1 cellular context compared by ENCODE assay signal in genomic region chr6:88709819-88710246, GRCh38.
TF ChIP-seq lines count a peak whose summit lies in the region.

No MANE protein-coding gene starts in this region.

TF ChIP-seq in HepG2, 621 proteins besides CTCF, POLR2A, EP300 and RAD21 (continued from another document and continues in another):
- TF ChIP-seq RERE (CRISPR knock-in tag; IDR thresholded peaks at IDR 0.05; ENCODE audit: low read depth): no peak
- TF ChIP-seq RFX3 (CRISPR knock-in tag; IDR thresholded peaks at IDR 0.05): no peak
- TF ChIP-seq ADNP (CRISPR knock-in tag; IDR thresholded peaks at IDR 0.05): no peak
- TF ChIP-seq ZNF510 (CRISPR knock-in tag; IDR thresholded peaks at IDR 0.05; ENCODE audit: low read depth): no peak
- peak; percentile 55; the same call in 1 of the 2 replicates for TF ChIP-seq YEATS4 (CRISPR knock-in tag; IDR thresholded peaks at IDR 0.05; ENCODE audit: borderline replicate concordance)
- no peak for TF ChIP-seq SRF (IDR thresholded peaks at IDR 0.05; ENCODE audit: low read depth, low read length)
- no peak for TF ChIP-seq ZBTB44 (CRISPR knock-in tag; IDR thresholded peaks at IDR 0.05)
- no peak for TF ChIP-seq LBX2 (CRISPR knock-in tag; IDR thresholded peaks at IDR 0.05; ENCODE audit: borderline replicate concordance)
- no peak for TF ChIP-seq ZNF354B (CRISPR knock-in tag; IDR thresholded peaks at IDR 0.05)
- TF ChIP-seq ZUFSP (CRISPR knock-in tag; IDR thresholded peaks at IDR 0.05; ENCODE audit: borderline replicate concordance): no peak
- no peak for TF ChIP-seq ZNF326 (CRISPR knock-in tag; IDR thresholded peaks at IDR 0.05; ENCODE audit: borderline replicate concordance)
- TF ChIP-seq ZNF235 (CRISPR knock-in tag; IDR thresholded peaks at IDR 0.05; ENCODE audit: borderline replicate concordance): no peak
- TF ChIP-seq TGIF2 (CRISPR knock-in tag; IDR thresholded peaks at IDR 0.05): no peak
- no peak for TF ChIP-seq ZNF792 (CRISPR knock-in tag; IDR thresholded peaks at IDR 0.05)
- TF ChIP-seq MEF2D (CRISPR knock-in tag; IDR thresholded peaks at IDR 0.05): no peak
- peak; percentile 30; the same call in 1 of the 2 replicates for TF ChIP-seq HNF1A (IDR thresholded peaks at IDR 0.05; ENCODE audit: low read depth)
- no peak for TF ChIP-seq HNF1A (CRISPR knock-in tag; IDR thresholded peaks at IDR 0.05; ENCODE audit: borderline replicate concordance)
- peak; percentile 100 for TF ChIP-seq NCOR1 (IDR thresholded peaks at IDR 0.05; ENCODE audit: borderline replicate concordance, low read length)
- no peak for TF ChIP-seq RNF2 (conservative IDR thresholded peaks at IDR 0.05; ENCODE audit: low read depth)
- no peak for TF ChIP-seq ZNF275 (CRISPR knock-in tag; IDR thresholded peaks at IDR 0.05; ENCODE audit: borderline replicate concordance)
- TF ChIP-seq ZBTB26 (CRISPR knock-in tag; IDR thresholded peaks at IDR 0.05; ENCODE audit: borderline replicate concordance): no peak
- TF ChIP-seq ZNF180 (CRISPR knock-in tag; IDR thresholded peaks at IDR 0.05; ENCODE audit: borderline replicate concordance, low read depth): no peak
- TF ChIP-seq THAP9 (CRISPR knock-in tag; IDR thresholded peaks at IDR 0.05; ENCODE audit: borderline replicate concordance): no peak
- TF ChIP-seq FOXK1 (CRISPR knock-in tag; IDR thresholded peaks at IDR 0.05; ENCODE audit: borderline replicate concordance, low read depth): peak; percentile 76; the same call in 1 of the 2 replicates
- TF ChIP-seq GABPB1 (CRISPR knock-in tag; IDR thresholded peaks at IDR 0.05): peak; percentile 51; the same call in 1 of the 2 replicates
- no peak for TF ChIP-seq TBX3 (IDR thresholded peaks at IDR 0.05; ENCODE audit: borderline replicate concordance)
- no peak for TF ChIP-seq ZNF362 (CRISPR knock-in tag; IDR thresholded peaks at IDR 0.05; ENCODE audit: borderline replicate concordance)
- TF ChIP-seq ZNF10 (CRISPR knock-in tag; IDR thresholded peaks at IDR 0.05; ENCODE audit: borderline replicate concordance, low read depth): no peak
- TF ChIP-seq GABPA (IDR thresholded peaks at IDR 0.05; ENCODE audit: low read depth, low read length): no peak
- TF ChIP-seq GABPA (CRISPR knock-in tag; IDR thresholded peaks at IDR 0.05; ENCODE audit: low read depth): peak; percentile 64
- TF ChIP-seq SIX1 (CRISPR knock-in tag; IDR thresholded peaks at IDR 0.05; ENCODE audit: borderline replicate concordance): no peak
- TF ChIP-seq SMARCC2 (IDR thresholded peaks at IDR 0.05): peak; percentile 97
- no peak for TF ChIP-seq NFYC (CRISPR knock-in tag; IDR thresholded peaks at IDR 0.05)
- no peak for TF ChIP-seq IKZF1 (IDR thresholded peaks at IDR 0.05)
- TF ChIP-seq TFDP2 (CRISPR knock-in tag; IDR thresholded peaks at IDR 0.05): no peak
- no peak for TF ChIP-seq ZSCAN22 (CRISPR knock-in tag; IDR thresholded peaks at IDR 0.05)
- TF ChIP-seq KLF16 (CRISPR knock-in tag; IDR thresholded peaks at IDR 0.05): peak in 1 of 2 experiments; percentile 63; a peak in 1 of 4 replicates
- TF ChIP-seq HNF4G (IDR thresholded peaks at IDR 0.05; ENCODE audit: borderline replicate concordance, low read depth, low read length): peak; percentile 97
- peak; percentile 84; the same call in 1 of the 2 replicates for TF ChIP-seq HNF4G (CRISPR knock-in tag; IDR thresholded peaks at IDR 0.05; ENCODE audit: borderline replicate concordance, low read depth)
- no peak for TF ChIP-seq ZNF337 (CRISPR knock-in tag; IDR thresholded peaks at IDR 0.05; ENCODE audit: borderline replicate concordance, low read depth)
